ENCODE assay signal across 26 cellular contexts in the genomic region with DNA sequence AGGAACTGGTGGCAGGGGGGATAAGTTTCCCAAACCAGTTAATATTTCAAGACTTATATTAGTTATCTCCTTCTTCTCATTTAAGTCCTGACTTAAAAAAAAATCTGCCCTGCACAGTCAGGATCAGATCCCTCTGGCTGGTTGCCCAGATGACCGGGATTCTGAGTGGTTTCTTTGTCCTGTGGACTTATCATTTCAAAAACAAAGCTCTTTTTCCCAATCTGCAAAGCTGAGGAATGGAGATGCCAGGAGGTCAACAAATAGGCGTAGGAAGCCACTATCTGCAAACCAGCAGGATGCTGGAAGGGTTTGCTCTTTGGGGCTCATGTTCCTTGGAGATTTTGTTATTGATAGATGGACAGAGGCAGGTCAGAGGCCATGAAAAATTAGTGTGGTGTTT. TPM values are rescaled to one million over a fixed set of nuclear protein-coding genes. Genes with fewer than 3 reads are reported as not detected.
A peak's percentile ranks its signal among the peaks of the same experiment; 100 is the strongest.
DNase-seq lines count a peak whose midpoint lies in the region; ATAC-seq and TF ChIP-seq lines count a peak whose summit lies in the region.
"Had no signal": no experiment of that assay in that cellular context is flagged by ENCODE, and none has a peak within 500 bp of the region (broad histone marks: within the 10 kb centered on the region; RNA-seq: fewer than 3 reads in every experiment).

No MANE protein-coding gene starts in this region.

- H3K27ac ChIP-seq in right cardiac atrium (ENCODE audit: low read length) (no peak overlapping the region), right atrium auricular region (no peak overlapping the region), testis (no peak overlapping the region)
- H3K27ac ChIP-seq in CD4-positive, alpha-beta memory T cell (ENCODE audit: low read depth, low read length), result no peak overlapping the region
- H3K27ac ChIP-seq: ovary, suprapubic skin, uterus had no signal

- no peaks in the 10 kb centered on the region for H3K27me3 Mint-ChIP-seq in CD4-positive, alpha-beta memory T cell
- H3K27me3 Mint-ChIP-seq: activated naive CD4-positive, alpha-beta T cell treated with anti-CD3 and anti-CD28 coated beads, Interleukin-2, amount 10 ng/mL, durations not matched to agents 7 days and 5 days; IgD-negative memory B cell had no signal

- H3K9me3 ChIP-seq in right cardiac atrium (ENCODE audit: control insufficient read depth, low read length), result no peaks in the 10 kb centered on the region
- peaks cover 0 to 4% of the 10 kb centered on the region in 2 donors for H3K9me3 ChIP-seq in right atrium auricular region
- no peaks in the 10 kb centered on the region for H3K9me3 ChIP-seq in testis
- no peaks in the 10 kb centered on the region for H3K9me3 ChIP-seq in CD4-positive, alpha-beta memory T cell (ENCODE audit: control insufficient read depth in 1 of 2, low read length in 2 of 2)
- H3K9me3 ChIP-seq: BE2C, ovary, suprapubic skin, uterus had no signal

- H3K4me3 ChIP-seq in right cardiac atrium (ENCODE audit: low read length) (no peak overlapping the region), right atrium auricular region (no peak overlapping the region), choroid plexus epithelial cell (ENCODE audit: low read depth, low read length) (no peak overlapping the region), testis (no peak overlapping the region)
- H3K4me3 ChIP-seq in CD4-positive, alpha-beta memory T cell (ENCODE audit: low read length in 2 of 2), result no peak overlapping the region
- H3K4me3 ChIP-seq: ovary, suprapubic skin, uterus had no signal

- H3K27ac Mint-ChIP-seq in CD4-positive, alpha-beta memory T cell, result no peak overlapping the region
- H3K27ac Mint-ChIP-seq: activated naive CD4-positive, alpha-beta T cell treated with anti-CD3 and anti-CD28 coated beads, Interleukin-2, amount 10 ng/mL, durations not matched to agents 7 days and 5 days; IgD-negative memory B cell; natural killer cell had no signal

- peaks cover 0 to 12% (median 5%) of the 10 kb centered on the region in 8 donors for H3K9me3 Mint-ChIP-seq in CD4-positive, alpha-beta memory T cell

- no peaks in the 10 kb centered on the region for H3K4me1 Mint-ChIP-seq in CD4-positive, alpha-beta memory T cell
- H3K4me1 Mint-ChIP-seq: activated naive CD4-positive, alpha-beta T cell treated with anti-CD3 and anti-CD28 coated beads, Interleukin-2, amount 10 ng/mL, durations not matched to agents 7 days and 5 days; natural killer cell had no signal

- H3K36me3 ChIP-seq in right atrium auricular region (no peaks in the 10 kb centered on the region), testis (ENCODE audit: low read depth, missing control alignments) (no peaks in the 10 kb centered on the region)
- H3K36me3 ChIP-seq in CD4-positive, alpha-beta memory T cell (ENCODE audit: insufficient read depth, low read length), result no peaks in the 10 kb centered on the region
- H3K36me3 ChIP-seq: BE2C, ovary, suprapubic skin, uterus had no signal

- intact Hi-C loops in right cardiac atrium (cut with DNase I) (loop anchor here in 1 of 4 donors (10.0 kb wide), 1 partner anchor 94 kb away; no protein-coding TSS in a partner anchor), testis (cut with DNase I; ENCODE audit: low total_unique reads) (no loop called here)
- intact Hi-C loops in CD4-positive, alpha-beta memory T cell (cut with micrococcal nuclease), result no loop called here

- peaks cover 12 to 24% of the 10 kb centered on the region in 2 donors for H3K36me3 Mint-ChIP-seq in CD4-positive, alpha-beta memory T cell

- H3K27me3 ChIP-seq in right cardiac atrium (ENCODE audit: control insufficient read depth, insufficient read depth) (no peaks in the 10 kb centered on the region), right atrium auricular region (no peaks in the 10 kb centered on the region), testis (no peaks in the 10 kb centered on the region)
- no peaks in the 10 kb centered on the region for H3K27me3 ChIP-seq in CD4-positive, alpha-beta memory T cell (ENCODE audit: insufficient read depth, low read length)
- H3K27me3 ChIP-seq: BE2C, ovary, suprapubic skin, uterus had no signal

- H3K4me1 ChIP-seq in right cardiac atrium (ENCODE audit: control insufficient read depth, insufficient read depth, low read length) (no peaks in the 10 kb centered on the region), right atrium auricular region (no peaks in the 10 kb centered on the region), testis (peaks cover 6% of the 10 kb centered on the region)
- H3K4me1 ChIP-seq in CD4-positive, alpha-beta memory T cell (ENCODE audit: insufficient read depth, low read length), result no peaks in the 10 kb centered on the region
- H3K4me1 ChIP-seq: BE2C, suprapubic skin, uterus had no signal

- POLR2A ChIA-PET in CD4-positive, alpha-beta memory T cell (lab: Charles Lee; ENCODE audit: partially characterized antibody), result no interaction called here

- ATAC-seq in right cardiac atrium (peak; percentile 73 to 74), HG03139 (IDR thresholded peaks at IDR 0.05; ENCODE audit: unreplicated experiment) (no peak)
- ATAC-seq: left colon, natural killer cell had no signal

- no peak for TF ChIP-seq POLR2A in testis (IDR thresholded peaks at IDR 0.05)

- 26% methylated on average over 2 of the region's 2 CpGs for WGBS in right cardiac atrium
- WGBS in testis, 2 donors, result 44 to 49% methylated on average over 2 of the region's 2 CpGs

- TF ChIP-seq CTCF in right atrium auricular region (IDR thresholded peaks at IDR 0.05) (no peak), choroid plexus epithelial cell (conservative IDR thresholded peaks at IDR 0.05; ENCODE audit: low read depth, low read length) (no peak), testis (IDR thresholded peaks at IDR 0.05) (no peak)

- DNase-seq in right cardiac atrium (peak; percentile 69 to 82 (median 72)), right atrium auricular region (ENCODE audit: low spot score) (no peak), choroid plexus epithelial cell (ENCODE audit: low read depth) (peak; percentile 61), left kidney (ENCODE audit: low read depth, low spot score) (peak; percentile 38), testis (peak; percentile 88), GM19238 (ENCODE audit: insufficient read length, low spot score) (no peak)
- DNase-seq in CD4-positive, alpha-beta memory T cell, result no peak
- DNase-seq: activated CD4-positive, alpha-beta T cell treated with anti-CD3 and anti-CD28 coated beads for 1 hour; activated CD8-positive, alpha-beta memory T cell treated with anti-CD3 and anti-CD28 coated beads for 24 hours; activated naive CD4-positive, alpha-beta T cell treated with anti-CD3 and anti-CD28 coated beads, Interleukin-2, amount 10 ng/mL, durations not matched to agents 7 days and 5 days; activated T-cell treated with anti-CD3 and anti-CD28 coated beads, Interleukin-2, amount 50 U/mL, for 48 hours; aorta; BE2C; cerebellar nuclear complex; effector CD4-positive, alpha-beta T cell; left colon; natural killer cell; NCI-H1436 treated with DMSO at 0.1 percent for 48 hours; NCI-H69; ovary; SIG-M5; uterus had no signal

- no peak overlapping the region for H3K4me3 Mint-ChIP-seq in CD4-positive, alpha-beta memory T cell
- H3K4me3 Mint-ChIP-seq: activated naive CD4-positive, alpha-beta T cell treated with anti-CD3 and anti-CD28 coated beads, Interleukin-2, amount 10 ng/mL, durations not matched to agents 7 days and 5 days; IgD-negative memory B cell; natural killer cell had no signal

- CTCF ChIA-PET in CD4-positive, alpha-beta memory T cell (lab: Charles Lee; ENCODE audit: partially characterized antibody), result interaction anchor here (0.7 kb wide), 1 partner anchor 48 kb away, joined by 3 read pairs; no protein-coding TSS in a partner anchor

RNA-seq across cellular contexts. Expression of a gene that starts 5.8 kb away (rescaled TPM):
- under 1 TPM in 1 of 4 donors, not detected in 3; 0.11 TPM for total RNA-seq in right cardiac atrium
- polyA plus RNA-seq in right cardiac atrium, result 0.02 TPM
- not detected for total RNA-seq in right atrium auricular region
- 10 to 100 TPM in 1 of 2 donors, 1 to 10 TPM in 1; 3.8 to 11.0 TPM for total RNA-seq in testis
- 16.5 TPM for polyA plus RNA-seq in testis (ENCODE audit: insufficient read depth, low read depth, low replicate concordance)
- total RNA-seq in CD4-positive, alpha-beta memory T cell, result under 1 TPM; 0.38 to 0.44 TPM
- not detected for polyA plus RNA-seq in CD4-positive, alpha-beta memory T cell
- polyA plus RNA-seq: aorta, esophagus, IgD-negative memory B cell had no signal

RNA-seq across cellular contexts. Expression of a gene that starts 29.2 kb away (rescaled TPM):
- total RNA-seq in right cardiac atrium (10 to 100 TPM in 3 of 4 donors, 1 to 10 TPM in 1; 9.3 to 18.3 (median 11.2) TPM), right atrium auricular region (10 to 100 TPM in 1 of 2 donors, 1 to 10 TPM in 1; 9.4 to 14.1 TPM), testis (10 to 100 TPM; 25.3 to 38.0 TPM)
- polyA plus RNA-seq in right cardiac atrium (9.8 TPM), testis (ENCODE audit: insufficient read depth, low read depth, low replicate concordance) (19.1 TPM)
- 10 to 100 TPM; 45.9 to 51.8 TPM for total RNA-seq in CD4-positive, alpha-beta memory T cell
- polyA plus RNA-seq in CD4-positive, alpha-beta memory T cell, result 10 to 100 TPM; 20.0 to 28.3 TPM

Comparison
In these comparisons a context has a peak if more than half of its experiments do, and no peak if none do; other contexts are left out.
1. DNase-seq: peak in right cardiac atrium (3 of 3), choroid plexus epithelial cell (single experiment), left kidney (single experiment) and testis (single experiment); none in right atrium auricular region (single experiment), GM19238 (single experiment) and CD4-positive, alpha-beta memory T cell (0 of 5).